In the genomic region with DNA sequence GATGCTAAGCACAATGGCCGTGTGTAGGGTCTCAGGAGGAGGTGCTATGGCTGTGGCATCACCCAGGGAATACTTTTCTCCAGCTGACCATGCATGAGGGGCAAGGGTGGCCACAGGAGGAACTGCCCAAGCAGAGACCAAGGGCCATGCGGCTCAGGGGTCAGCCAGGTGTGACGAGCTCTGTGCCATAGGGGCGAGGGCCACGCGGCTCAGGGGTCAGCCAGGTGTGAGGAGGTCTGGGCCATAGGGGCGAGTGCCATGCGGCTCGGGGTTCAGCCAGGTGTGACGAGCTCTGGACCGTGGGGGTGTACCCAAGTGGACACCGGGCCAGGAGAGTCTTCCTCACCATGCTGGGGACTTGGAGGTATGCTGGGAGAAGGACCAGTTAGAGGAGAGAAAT, we compare ENCODE assay signal across 29 cellular contexts.
"Had no signal": no experiment of that assay in that cellular context is flagged by ENCODE, and none has a peak within 500 bp of the region (broad histone marks: within the 10 kb centered on the region; RNA-seq: fewer than 3 reads in every experiment).

No MANE protein-coding gene starts in this region.

- H3K27ac Mint-ChIP-seq: activated CD4-positive, alpha-beta memory T cell treated with anti-CD3 and anti-CD28 coated beads, Interleukin-2, amount 10 ng/mL, durations not matched to agents 7 days and 5 days; activated CD4-positive, alpha-beta T cell treated with anti-CD3 and anti-CD28 coated beads, Interleukin-2, amount 10 ng/mL, durations not matched to agents 7 days and 5 days; activated CD8-positive, alpha-beta memory T cell treated with anti-CD3 and anti-CD28 coated beads, Interleukin-2, amount 10 ng/mL, durations not matched to agents 7 days and 5 days; activated naive CD8-positive, alpha-beta T cell; activated T-helper 17 cell treated with anti-CD3 and anti-CD28 coated beads, Interleukin-2, amount 50 U/mL, for 72 hours; dendritic cell treated with granulocyte-macrophage colony-stimulating factor and Interleukin-4, amounts not matched to agents 40 ng/mL and 50 ng/mL, for 4 days; endodermal cell; T-helper 17 cell; T-helper 2 cell treated with Interferon-gamma antibody and Interleukin-4, amounts not matched to agents 5 μg/mL and 100 μg/mL, for 36 hours had no signal

- ATAC-seq: activated CD8-positive, alpha-beta memory T cell treated with anti-CD3 and anti-CD28 coated beads, Interleukin-2, amount 10 ng/mL, durations not matched to agents 7 days and 5 days; activated T-cell treated with anti-CD3 and anti-CD28 coated beads, Interleukin-2, amount 50 U/mL, for 4 hours; activated T-helper 17 cell treated with anti-CD3 and anti-CD28 coated beads, Interleukin-2, amount 50 U/mL, for 72 hours; esophagus mucosa; T-helper 17 cell had no signal

- H3K27ac ChIP-seq: brain microvascular endothelial cell, coronary artery, dorsolateral prefrontal cortex had no signal

- H3K27me3 ChIP-seq: brain microvascular endothelial cell had no signal

- H3K36me3 ChIP-seq: brain microvascular endothelial cell had no signal

- H3K36me3 Mint-ChIP-seq: activated CD8-positive, alpha-beta memory T cell treated with anti-CD3 and anti-CD28 coated beads, Interleukin-2, amount 10 ng/mL, durations not matched to agents 7 days and 5 days; activated naive CD8-positive, alpha-beta T cell had no signal

- H3K27me3 Mint-ChIP-seq: activated CD4-positive, alpha-beta memory T cell treated with anti-CD3 and anti-CD28 coated beads, Interleukin-2, amount 10 ng/mL, durations not matched to agents 7 days and 5 days; activated CD4-positive, alpha-beta T cell treated with anti-CD3 and anti-CD28 coated beads, Interleukin-2, amount 10 ng/mL, durations not matched to agents 7 days and 5 days; dendritic cell treated with granulocyte-macrophage colony-stimulating factor and Interleukin-4, amounts not matched to agents 40 ng/mL and 50 ng/mL, for 4 days had no signal

- H3K4me3 ChIP-seq: coronary artery, dorsolateral prefrontal cortex had no signal

- H3K4me3 Mint-ChIP-seq: activated CD4-positive, alpha-beta memory T cell treated with anti-CD3 and anti-CD28 coated beads, Interleukin-2, amount 10 ng/mL, durations not matched to agents 7 days and 5 days; activated CD4-positive, alpha-beta T cell treated with anti-CD3 and anti-CD28 coated beads, Interleukin-2, amount 10 ng/mL, durations not matched to agents 7 days and 5 days; activated CD8-positive, alpha-beta memory T cell treated with anti-CD3 and anti-CD28 coated beads, Interleukin-2, amount 10 ng/mL, durations not matched to agents 7 days and 5 days; activated naive CD8-positive, alpha-beta T cell; activated T-cell treated with anti-CD3 and anti-CD28 coated beads, Interleukin-2, amount 50 U/mL, for 4 hours; activated T-helper 17 cell treated with anti-CD3 and anti-CD28 coated beads, Interleukin-2, amount 50 U/mL, for 72 hours; central memory CD8-positive, alpha-beta T cell; dendritic cell treated with granulocyte-macrophage colony-stimulating factor and Interleukin-4, amounts not matched to agents 40 ng/mL and 50 ng/mL, for 4 days; endodermal cell; T-helper 17 cell; T-helper 2 cell treated with Interferon-gamma antibody and Interleukin-4, amounts not matched to agents 5 μg/mL and 100 μg/mL, for 36 hours had no signal

- DNase-seq: activated CD4-positive, alpha-beta memory T cell treated with anti-CD3 and anti-CD28 coated beads, Interleukin-2, amount 10 ng/mL, durations not matched to agents 7 days and 5 days; activated CD4-positive, alpha-beta T cell treated with anti-CD3 and anti-CD28 coated beads for 4 hours; activated CD4-positive, alpha-beta T cell treated with anti-CD3 and anti-CD28 coated beads, Interleukin-2, amount 10 ng/mL, durations not matched to agents 7 days and 5 days; activated CD4-positive, alpha-beta T cell treated with anti-CD3 and anti-CD28 coated beads, Interleukin-2, amount 50 U/mL, for 4 hours; activated CD4-positive, CD25-positive, alpha-beta regulatory T cell; activated CD4-positive, CD25-positive, alpha-beta regulatory T cell treated with anti-CD3 and anti-CD28 coated beads, Interleukin-2, amount 50 U/mL, for 72 hours; activated CD8-positive, alpha-beta memory T cell treated with anti-CD3 and anti-CD28 coated beads, Interleukin-2, amount 10 ng/mL, durations not matched to agents 7 days and 5 days; activated effector memory CD4-positive, alpha-beta T cell treated with Interleukin-2 at 50 U/mL for 16 hours; activated gamma-delta T cell treated with Interleukin-2 at 50 U/mL for 16 hours; activated naive CD4-positive, alpha-beta T cell treated with anti-CD3 and anti-CD28 coated beads, Interleukin-2, amount 50 U/mL, for 16 hours; activated naive CD4-positive, alpha-beta T cell treated with Interleukin-2 at 50 U/mL for 16 hours; activated T-cell treated with anti-CD3 and anti-CD28 coated beads, Interleukin-2, amount 50 U/mL, for 4 hours; amniotic stem cell; anterior cingulate cortex; brain microvascular endothelial cell; dorsolateral prefrontal cortex; effector memory CD4-positive, alpha-beta T cell; endodermal cell; foreskin fibroblast; T-helper 1 cell; T-helper 17 cell; T1000 had no signal

- H3K9me3 Mint-ChIP-seq: activated CD4-positive, alpha-beta memory T cell treated with anti-CD3 and anti-CD28 coated beads, Interleukin-2, amount 10 ng/mL, durations not matched to agents 7 days and 5 days; activated CD4-positive, alpha-beta T cell treated with anti-CD3 and anti-CD28 coated beads, Interleukin-2, amount 10 ng/mL, durations not matched to agents 7 days and 5 days; activated T-cell treated with anti-CD3 and anti-CD28 coated beads, Interleukin-2, amount 50 U/mL, for 4 hours; activated T-helper 17 cell treated with anti-CD3 and anti-CD28 coated beads, Interleukin-2, amount 50 U/mL, for 72 hours; central memory CD8-positive, alpha-beta T cell; T-helper 2 cell treated with Interferon-gamma antibody and Interleukin-4, amounts not matched to agents 5 μg/mL and 100 μg/mL, for 36 hours had no signal

- H3K4me1 Mint-ChIP-seq: activated CD4-positive, alpha-beta memory T cell treated with anti-CD3 and anti-CD28 coated beads, Interleukin-2, amount 10 ng/mL, durations not matched to agents 7 days and 5 days; activated CD4-positive, alpha-beta T cell treated with anti-CD3 and anti-CD28 coated beads, Interleukin-2, amount 10 ng/mL, durations not matched to agents 7 days and 5 days; activated CD8-positive, alpha-beta memory T cell treated with anti-CD3 and anti-CD28 coated beads, Interleukin-2, amount 10 ng/mL, durations not matched to agents 7 days and 5 days; activated T-helper 17 cell treated with anti-CD3 and anti-CD28 coated beads, Interleukin-2, amount 50 U/mL, for 72 hours; central memory CD8-positive, alpha-beta T cell; T-helper 17 cell had no signal
